Comparison of ENCODE assay signal across 19 cellular contexts in genomic region chr18:54192900-54193299, GRCh38. TPM values are rescaled to one million over a fixed set of nuclear protein-coding genes. Genes with fewer than 3 reads are reported as not detected.
DNase-seq lines count a peak whose midpoint lies in the region; ATAC-seq and TF ChIP-seq lines count a peak whose summit lies in the region.
"Had no signal": no experiment of that assay in that cellular context is flagged by ENCODE, and none has a peak within 500 bp of the region (broad histone marks: within the 10 kb centered on the region; RNA-seq: fewer than 3 reads in every experiment).

No MANE protein-coding gene starts in this region.

- H3K4me1 Mint-ChIP-seq in activated CD8-positive, alpha-beta memory T cell treated with anti-CD3 and anti-CD28 coated beads, Interleukin-2, amount 10 ng/mL, durations not matched to agents 7 days and 5 days, result no peaks in the 10 kb centered on the region
- H3K4me1 Mint-ChIP-seq: CD14-positive monocyte had no signal

- H3K27me3 ChIP-seq in A673 (replicated peaks; ENCODE audit: insufficient read depth, low read depth, low read length, poor library complexity), result no peaks in the 10 kb centered on the region
- H3K27me3 ChIP-seq in gastrocnemius medialis, result no peaks in the 10 kb centered on the region

- DNase-seq in HPDE6-E6E7 (ENCODE audit: extremely low spot score) (peak; percentile 45), astrocyte of the hippocampus (ENCODE audit: low read depth, low spot score) (peak; percentile 19), fibroblast of villous mesenchyme (ENCODE audit: low read depth) (peak; percentile 11), renal cortical epithelial cell (ENCODE audit: low read depth) (peak; percentile 74), A673 (ENCODE audit: low spot score) (no peak), gastrocnemius medialis (no peak)
- DNase-seq in stimulated activated CD4-positive, alpha-beta T cell treated with anti-CD3 and anti-CD28 coated beads, Interleukin-2, amount 100 ng/mL, for 48 hours, result no peak
- no peak for DNase-seq in activated CD8-positive, alpha-beta memory T cell treated with anti-CD3 and anti-CD28 coated beads, Interleukin-2, amount 10 ng/mL, durations not matched to agents 7 days and 5 days
- DNase-seq: Caco-2, EL, KG1, NCI-H1048, NCI-H146, NCI-H2081, NCI-H510A, NCI-H82, SHP77 had no signal

- no peak overlapping the region for H3K27ac Mint-ChIP-seq in activated CD8-positive, alpha-beta memory T cell treated with anti-CD3 and anti-CD28 coated beads, Interleukin-2, amount 10 ng/mL, durations not matched to agents 7 days and 5 days

- POLR2A ChIA-PET in A673 (lab: Charles Lee; ENCODE audit: low non-redundant PET), result no interaction called here

- TF ChIP-seq CTCF in fibroblast of villous mesenchyme (IDR thresholded peaks at IDR 0.05; ENCODE audit: insufficient read depth, low read depth, low read length) (no peak), A673 (conservative IDR thresholded peaks at IDR 0.05; ENCODE audit: low read depth, low read length) (no peak), gastrocnemius medialis (IDR thresholded peaks at IDR 0.05 in 4 of 5, conservative IDR thresholded peaks at IDR 0.05 in 1 of 5) (no peak)

- CTCF ChIA-PET in A673 (lab: Charles Lee), result no interaction called here
- CTCF ChIA-PET in activated CD8-positive, alpha-beta memory T cell treated with anti-CD3 and anti-CD28 coated beads, Interleukin-2, amount 10 ng/mL, durations not matched to agents 7 days and 5 days (lab: Charles Lee), result no interaction called here

- H3K27ac ChIP-seq in A673 (ENCODE audit: low read depth, low read length, poor library complexity, severe bottlenecking) (no peak overlapping the region), gastrocnemius medialis (no peak overlapping the region)

- peaks cover 35% of the 10 kb centered on the region for H3K36me3 Mint-ChIP-seq in activated CD8-positive, alpha-beta memory T cell treated with anti-CD3 and anti-CD28 coated beads, Interleukin-2, amount 10 ng/mL, durations not matched to agents 7 days and 5 days

- BruUV-seq in A673 (replicated peaks; lab: Mats Ljungman, UMichigan), result no TSS peak

- ATAC-seq in activated CD8-positive, alpha-beta memory T cell treated with anti-CD3 and anti-CD28 coated beads, Interleukin-2, amount 10 ng/mL, durations not matched to agents 7 days and 5 days, result no peak
- ATAC-seq in gastrocnemius medialis, result no peak
- ATAC-seq: HepG2 had no signal

- no peak overlapping the region for H3K4me3 Mint-ChIP-seq in activated CD8-positive, alpha-beta memory T cell treated with anti-CD3 and anti-CD28 coated beads, Interleukin-2, amount 10 ng/mL, durations not matched to agents 7 days and 5 days
- H3K4me3 Mint-ChIP-seq: CD14-positive monocyte had no signal

- in situ Hi-C loops in gastrocnemius medialis (cut with MboI; ENCODE audit: low sequenced_read_pairs in 4 of 4), result no loop called here

- no peak for TF ChIP-seq POLR2A in gastrocnemius medialis (IDR thresholded peaks at IDR 0.05)

- H3K4me3 ChIP-seq in fibroblast of villous mesenchyme (ENCODE audit: low read depth, low read length) (no peak overlapping the region), A673 (ENCODE audit: low read depth, low read length, poor library complexity, severe bottlenecking) (no peak overlapping the region), gastrocnemius medialis (no peak overlapping the region)

- intact Hi-C loops in A673 (cut with micrococcal nuclease; ENCODE audit: unreplicated experiment), result no loop called here
- intact Hi-C loops in gastrocnemius medialis (cut with DNase I; ENCODE audit: low total_unique reads), result no loop called here

- H3K27me3 Mint-ChIP-seq in activated CD8-positive, alpha-beta memory T cell treated with anti-CD3 and anti-CD28 coated beads, Interleukin-2, amount 10 ng/mL, durations not matched to agents 7 days and 5 days, result no peaks in the 10 kb centered on the region

- no peaks in the 10 kb centered on the region for H3K9me3 Mint-ChIP-seq in activated CD8-positive, alpha-beta memory T cell treated with anti-CD3 and anti-CD28 coated beads, Interleukin-2, amount 10 ng/mL, durations not matched to agents 7 days and 5 days (ENCODE audit: low read depth)
- H3K9me3 Mint-ChIP-seq: CD14-positive monocyte had no signal

- H3K4me1 ChIP-seq in A673 (ENCODE audit: insufficient read depth, low read length, poor library complexity, severe bottlenecking), result no peaks in the 10 kb centered on the region
- H3K4me1 ChIP-seq in gastrocnemius medialis, result no peaks in the 10 kb centered on the region

- H3K36me3 ChIP-seq in A673 (ENCODE audit: insufficient read depth, low read length, poor library complexity, severe bottlenecking) (no peaks in the 10 kb centered on the region), gastrocnemius medialis (peaks cover 0 to 2% of the 10 kb centered on the region in 2 donors)

- H3K9me3 ChIP-seq in A673 (ENCODE audit: low read depth, low read length, poor library complexity, severe bottlenecking) (no peaks in the 10 kb centered on the region), gastrocnemius medialis (no peaks in the 10 kb centered on the region)
- H3K9me3 ChIP-seq: Caco-2 had no signal

RNA-seq across cellular contexts. Expression of gene MBD2, which starts 31.6 kb away (rescaled TPM):
- total RNA-seq in fibroblast of villous mesenchyme, result 24.5 and 35.8 TPM in 2 replicates
- 33.5 and 38.4 TPM in 2 replicates for total RNA-seq in renal cortical epithelial cell
- 79.7 and 86.7 TPM in 2 replicates for total RNA-seq in A673 (2021)
- 100 to 1,000 TPM; 148 to 178 TPM for total RNA-seq in activated CD8-positive, alpha-beta memory T cell treated with anti-CD3 and anti-CD28 coated beads, Interleukin-2, amount 10 ng/mL, durations not matched to agents 7 days and 5 days
- 10 to 100 TPM; 12.7 to 21.7 (median 19.3) TPM for total RNA-seq in gastrocnemius medialis

Comparison
In these comparisons a context has a peak if more than half of its experiments do, and no peak if none do; other contexts are left out.
1. DNase-seq: peak in HPDE6-E6E7 (single experiment), astrocyte of the hippocampus (single experiment), fibroblast of villous mesenchyme (single experiment) and renal cortical epithelial cell (single experiment); none in stimulated activated CD4-positive, alpha-beta T cell treated with anti-CD3 and anti-CD28 coated beads, Interleukin-2, amount 100 ng/mL, for 48 hours (0 of 2), A673 (single experiment), activated CD8-positive, alpha-beta memory T cell treated with anti-CD3 and anti-CD28 coated beads, Interleukin-2, amount 10 ng/mL, durations not matched to agents 7 days and 5 days (single experiment) and gastrocnemius medialis (0 of 2).